1 cellular context compared by ENCODE assay signal in genomic region chr1:14599787-14600186, GRCh38.
A peak's percentile ranks its signal among the peaks of the same experiment; 100 is the strongest.
TF ChIP-seq lines count a peak whose summit lies in the region.

No MANE protein-coding gene starts in this region.

TF ChIP-seq in GM12878, 131 proteins besides CTCF, POLR2A, EP300 and RAD21 (continued from another document and continues in another):
- peak; percentile 80 for TF ChIP-seq BCL3 (IDR thresholded peaks at IDR 0.05; ENCODE audit: borderline replicate concordance, insufficient read depth, low read depth, low read length, poor library complexity, severe bottlenecking)
- peak; percentile 48; the same call in 1 of the 2 replicates for TF ChIP-seq MTA2 (IDR thresholded peaks at IDR 0.05; ENCODE audit: low read depth)
- TF ChIP-seq EED (IDR thresholded peaks at IDR 0.05; ENCODE audit: low read depth) = peak; percentile 15; the same call in 1 of the 2 replicates
- TF ChIP-seq ESRRA (IDR thresholded peaks at IDR 0.05; ENCODE audit: low read length) = no peak
- TF ChIP-seq ZZZ3 (IDR thresholded peaks at IDR 0.05; ENCODE audit: control insufficient read depth, insufficient read length, low read depth) = no peak
- TF ChIP-seq CHD2 (IDR thresholded peaks at IDR 0.05; ENCODE audit: borderline replicate concordance, low read depth, low read length) = no peak
- TF ChIP-seq E4F1 (IDR thresholded peaks at IDR 0.05; ENCODE audit: borderline replicate concordance, partially characterized antibody) = no peak
- TF ChIP-seq MYC (IDR thresholded peaks at IDR 0.05; ENCODE audit: insufficient read depth, insufficient read length, insufficient replicate concordance, low read length, severe bottlenecking) = no peak
- TF ChIP-seq CEBPB (IDR thresholded peaks at IDR 0.05; ENCODE audit: borderline replicate concordance in 1 of 2, low read depth in 2 of 2, low read length in 2 of 2) = no peak
- TF ChIP-seq BHLHE40 (IDR thresholded peaks at IDR 0.05; ENCODE audit: borderline replicate concordance in 1 of 2, low read depth in 2 of 2, low read length in 1 of 2) = no peak
- TF ChIP-seq CEBPZ (IDR thresholded peaks at IDR 0.05; ENCODE audit: low read depth, low read length) = no peak
- no peak for TF ChIP-seq SIN3A (IDR thresholded peaks at IDR 0.05; ENCODE audit: low read depth, low read length)
- TF ChIP-seq RUNX3 (IDR thresholded peaks at IDR 0.05; ENCODE audit: low read length) = peak; percentile 91
- TF ChIP-seq SMAD1 (IDR thresholded peaks at IDR 0.05; ENCODE audit: low read depth, partially characterized antibody) = no peak
- no peak for TF ChIP-seq USF2 (IDR thresholded peaks at IDR 0.05; ENCODE audit: borderline replicate concordance, low read depth, low read length)
- TF ChIP-seq PAX5 (IDR thresholded peaks at IDR 0.05; ENCODE audit: borderline replicate concordance, low read depth, low read length) = no peak
- TF ChIP-seq BMI1 (IDR thresholded peaks at IDR 0.05; ENCODE audit: borderline replicate concordance) = no peak
- no peak for TF ChIP-seq KAT2A (conservative IDR thresholded peaks at IDR 0.05; ENCODE audit: control insufficient read depth, low read depth, low read length)
- TF ChIP-seq CREM (IDR thresholded peaks at IDR 0.05; ENCODE audit: low read depth) = peak; percentile 38; the same call in 1 of the 2 replicates
- no peak for TF ChIP-seq PAX8 (IDR thresholded peaks at IDR 0.05)
- TF ChIP-seq NFYA (IDR thresholded peaks at IDR 0.05; ENCODE audit: borderline replicate concordance, low read depth, low read length) = no peak
- TF ChIP-seq SMAD5 (IDR thresholded peaks at IDR 0.05; ENCODE audit: low read depth) = no peak
- no peak for TF ChIP-seq MTA3 (IDR thresholded peaks at IDR 0.05; ENCODE audit: borderline replicate concordance, low read length)
- TF ChIP-seq TCF12 (IDR thresholded peaks at IDR 0.05; ENCODE audit: low read depth, low read length) = 0 out of 2 replicates have a peak, but pooled peaks have one; percentile 60
- no peak for TF ChIP-seq RCOR1 (conservative IDR thresholded peaks at IDR 0.05; ENCODE audit: low read depth, low read length)
- TF ChIP-seq JUND (IDR thresholded peaks at IDR 0.05; ENCODE audit: low read depth, low read length) = no peak
- no peak for TF ChIP-seq SMC3 (IDR thresholded peaks at IDR 0.05; ENCODE audit: borderline replicate concordance, low read length)
- no peak for TF ChIP-seq NBN (IDR thresholded peaks at IDR 0.05)
- TF ChIP-seq STAT3 (IDR thresholded peaks at IDR 0.05; ENCODE audit: low read depth, low read length) = peak; percentile 76; the same call in 1 of the 2 replicates
- no peak for TF ChIP-seq ATF3 (IDR thresholded peaks at IDR 0.05; ENCODE audit: borderline replicate concordance, extremely low read depth, low read depth, low read length)
- TF ChIP-seq NR2C1 (IDR thresholded peaks at IDR 0.05) = no peak
- TF ChIP-seq PKNOX1 (IDR thresholded peaks at IDR 0.05) = peak; percentile 64
- TF ChIP-seq POU2F2 (IDR thresholded peaks at IDR 0.05; ENCODE audit: borderline replicate concordance, low read depth, low read length) = no peak
- peak; percentile 52 for TF ChIP-seq RELA (IDR thresholded peaks at IDR 0.05; ENCODE audit: borderline replicate concordance, partially characterized antibody)
- TF ChIP-seq FOXK2 (IDR thresholded peaks at IDR 0.05) = no peak
- no peak for TF ChIP-seq GABPA (IDR thresholded peaks at IDR 0.05; ENCODE audit: low read depth)
- TF ChIP-seq BRCA1 (IDR thresholded peaks at IDR 0.05; ENCODE audit: low read depth, low read length) = no peak
- no peak for TF ChIP-seq MEF2A (IDR thresholded peaks at IDR 0.05; ENCODE audit: insufficient read depth, low read depth, low read length)
- TF ChIP-seq ZBED1 (IDR thresholded peaks at IDR 0.05; ENCODE audit: borderline replicate concordance) = no peak
- TF ChIP-seq BCL11A (IDR thresholded peaks at IDR 0.05; ENCODE audit: low read depth, low read length) = 0 out of 2 replicates have a peak, but pooled peaks have one; percentile 52
- TF ChIP-seq CHD1 (IDR thresholded peaks at IDR 0.05; ENCODE audit: low read depth, low read length) = no peak
- peak; percentile 72 for TF ChIP-seq RELB (IDR thresholded peaks at IDR 0.05; ENCODE audit: low read depth)
- TF ChIP-seq ZNF592 (IDR thresholded peaks at IDR 0.05) = no peak
- no peak for TF ChIP-seq SUZ12 (IDR thresholded peaks at IDR 0.05; ENCODE audit: unreplicated experiment)
- peak; percentile 59 for TF ChIP-seq PBX3 (IDR thresholded peaks at IDR 0.05; ENCODE audit: insufficient replicate concordance, low read depth, low read length)
- TF ChIP-seq IKZF2 (IDR thresholded peaks at IDR 0.05) = no peak
- peak; percentile 45; the same call in 1 of the 2 replicates for TF ChIP-seq NFIC (IDR thresholded peaks at IDR 0.05; ENCODE audit: low read depth, low read length)
- no peak for TF ChIP-seq ASH2L (IDR thresholded peaks at IDR 0.05; ENCODE audit: borderline replicate concordance, low read depth)
- no peak for TF ChIP-seq SP1 (IDR thresholded peaks at IDR 0.05; ENCODE audit: low read depth, low read length)
